24 cellular contexts compared by ENCODE assay signal in genomic region chr1:52080014-52080415, GRCh38.
"Had no signal": no experiment of that assay in that cellular context is flagged by ENCODE, and none has a peak within 500 bp of the region (broad histone marks: within the 10 kb centered on the region; RNA-seq: fewer than 3 reads in every experiment).

No MANE protein-coding gene starts in this region.

- H3K4me3 ChIP-seq: adrenal gland, esophagus squamous epithelium, heart right ventricle, tibial artery, uterus had no signal

- H3K27ac Mint-ChIP-seq: activated CD4-positive, alpha-beta T cell treated with anti-CD3 and anti-CD28 coated beads, Interleukin-2, amount 10 ng/mL, durations not matched to agents 24 days and 14 days; activated naive CD4-positive, alpha-beta T cell treated with anti-CD3 and anti-CD28 coated beads, Interleukin-2, amount 50 U/mL, for 72 hours; immature natural killer cell; natural killer cell had no signal

- ATAC-seq: activated naive CD4-positive, alpha-beta T cell treated with anti-CD3 and anti-CD28 coated beads, Interleukin-2, amount 50 U/mL, for 72 hours; activated T-cell treated with anti-CD3 and anti-CD28 coated beads, Interleukin-2, amount 50 U/mL, for 72 hours; heart right ventricle; natural killer cell; stimulated activated naive CD8-positive, alpha-beta T cell treated with anti-CD3 and anti-CD28 coated beads, Interleukin-15, Interleukin-2, amounts not matched to agents 100 U/mL and 50 U/mL, for 24 hours had no signal

- H3K9me3 Mint-ChIP-seq: activated CD4-positive, alpha-beta T cell treated with anti-CD3 and anti-CD28 coated beads, Interleukin-2, amount 10 ng/mL, durations not matched to agents 24 days and 14 days; activated naive CD4-positive, alpha-beta T cell treated with anti-CD3 and anti-CD28 coated beads, Interleukin-2, amount 50 U/mL, for 72 hours; activated T-cell treated with anti-CD3 and anti-CD28 coated beads, Interleukin-2, amount 50 U/mL, for 72 hours; immature natural killer cell; natural killer cell had no signal

- H3K27me3 ChIP-seq: adrenal gland, esophagus squamous epithelium, heart right ventricle, neutrophil, tibial artery, uterus had no signal

- DNase-seq: activated CD4-positive, alpha-beta T cell treated with anti-CD3 and anti-CD28 coated beads, Interleukin-2, amount 10 ng/mL, durations not matched to agents 24 days and 14 days; activated CD4-positive, CD25-positive, alpha-beta regulatory T cell; activated CD8-positive, alpha-beta memory T cell treated with anti-CD3 and anti-CD28 coated beads, Interleukin-2, amount 50 U/mL, for 4 hours; activated effector memory CD4-positive, alpha-beta T cell treated with anti-CD3 and anti-CD28 coated beads, Interleukin-2, amount 50 U/mL, for 16 hours; activated T-cell treated with anti-CD3 and anti-CD28 coated beads, Interleukin-2, amount 50 U/mL, for 72 hours; adrenal gland; cerebellar nuclear complex; dermis blood vessel endothelial cell; effector memory CD4-positive, alpha-beta T cell; esophagus squamous epithelium; heart right ventricle; immature natural killer cell; kidney glomerular epithelial cell; mesendoderm; natural killer cell; stimulated activated naive CD8-positive, alpha-beta T cell treated with anti-CD3 and anti-CD28 coated beads, Interleukin-15, Interleukin-2, amounts not matched to agents 100 U/mL and 50 U/mL, for 24 hours; substantia nigra; T-helper 1 cell; T-helper 9 cell; tibial artery; uterus had no signal

- H3K27ac ChIP-seq: adrenal gland, esophagus squamous epithelium, heart right ventricle, neutrophil, parathyroid adenoma, tibial artery, uterus had no signal

- H3K36me3 ChIP-seq: uterus had no signal

- H3K27me3 Mint-ChIP-seq: activated CD4-positive, alpha-beta T cell treated with anti-CD3 and anti-CD28 coated beads, Interleukin-2, amount 10 ng/mL, durations not matched to agents 24 days and 14 days had no signal

- H3K36me3 Mint-ChIP-seq: activated naive CD4-positive, alpha-beta T cell treated with anti-CD3 and anti-CD28 coated beads, Interleukin-2, amount 50 U/mL, for 72 hours; natural killer cell had no signal

- H3K4me3 Mint-ChIP-seq: activated CD4-positive, alpha-beta T cell treated with anti-CD3 and anti-CD28 coated beads, Interleukin-2, amount 10 ng/mL, durations not matched to agents 24 days and 14 days; activated T-cell treated with anti-CD3 and anti-CD28 coated beads, Interleukin-2, amount 50 U/mL, for 72 hours; immature natural killer cell; natural killer cell had no signal

- H3K9me3 ChIP-seq: adrenal gland, esophagus squamous epithelium, heart right ventricle, neutrophil, tibial artery, uterus had no signal

- H3K4me1 ChIP-seq: esophagus squamous epithelium, parathyroid adenoma, tibial artery, uterus had no signal
